In genomic region chr3:33174711-33175409, GRCh38 we compare ENCODE assay signal across 19 cellular contexts. TPM values are rescaled to one million over a fixed set of nuclear protein-coding genes. Genes with fewer than 3 reads are reported as not detected.
"Had no signal": no experiment of that assay in that cellular context is flagged by ENCODE, and none has a peak within 500 bp of the region (broad histone marks: within the 10 kb centered on the region; RNA-seq: fewer than 3 reads in every experiment).

No MANE protein-coding gene starts in this region.

- ATAC-seq: activated CD4-positive, CD25-positive, alpha-beta regulatory T cell treated with anti-CD3 and anti-CD28 coated beads, Interleukin-2, amount 50 U/mL, for 24 hours; activated naive CD4-positive, alpha-beta T cell treated with anti-CD3 and anti-CD28 coated beads, Interleukin-2, amount 50 U/mL, for 72 hours; activated T-cell treated with anti-CD3 and anti-CD28 coated beads, Interleukin-2, amount 50 U/mL, for 72 hours; body of pancreas; effector memory CD8-positive, alpha-beta T cell; sciatic nerve had no signal

- H3K4me2 ChIP-seq: hepatocyte, smooth muscle cell had no signal

- H3K4me1 ChIP-seq: adrenal gland, body of pancreas, parathyroid adenoma, transverse colon, vagina had no signal

- H3K36me3 ChIP-seq: adrenal gland, neutrophil, transverse colon, vagina had no signal

- DNase-seq: activated CD4-positive, alpha-beta T cell treated with anti-CD3 and anti-CD28 coated beads, Interleukin-2, amount 10 ng/mL, durations not matched to agents 7 days and 5 days; activated gamma-delta T cell; activated T-cell treated with anti-CD3 and anti-CD28 coated beads, Interleukin-2, amount 50 U/mL, for 72 hours; adrenal gland; body of pancreas; caudate nucleus; effector memory CD8-positive, alpha-beta T cell; foreskin fibroblast; stimulated activated CD4-positive, alpha-beta T cell treated with anti-CD3 and anti-CD28 coated beads, Interleukin-4, amount 100 ng/mL, for 1 hour; transverse colon had no signal

- H3K9me3 ChIP-seq: adrenal gland, body of pancreas, neutrophil, transverse colon, vagina had no signal

- H3K4me3 ChIP-seq: adrenal gland, body of pancreas, hepatocyte, smooth muscle cell, transverse colon, vagina had no signal

- H3K9ac ChIP-seq: parathyroid adenoma had no signal

- H3K27me3 ChIP-seq: adrenal gland, body of pancreas, hepatocyte, neutrophil, transverse colon, vagina had no signal

- H2AFZ ChIP-seq: hepatocyte, parathyroid adenoma had no signal

- H3K27ac ChIP-seq: adrenal gland, body of pancreas, hepatocyte, neutrophil, parathyroid adenoma, transverse colon, vagina had no signal

RNA-seq across cellular contexts. Expression of gene SUSD5, which starts 43.8 kb away (rescaled TPM):
- total RNA-seq: activated CD4-positive, alpha-beta T cell treated with anti-CD3 and anti-CD28 coated beads, Interleukin-2, amount 10 ng/mL, durations not matched to agents 7 days and 5 days; activated naive CD4-positive, alpha-beta T cell treated with anti-CD3 and anti-CD28 coated beads, Interleukin-2, amount 50 U/mL, for 72 hours; activated T-cell treated with anti-CD3 and anti-CD28 coated beads, Interleukin-2, amount 50 U/mL, for 72 hours; natural killer cell treated with Interleukin-12 subunit alpha and Interleukin-12 subunit beta and Interleukin-15 and Interleukin-18, amount 100 ng/mL, for 72 hours had no signal
